ENCODE assay signal across 26 cellular contexts in the genomic region with DNA sequence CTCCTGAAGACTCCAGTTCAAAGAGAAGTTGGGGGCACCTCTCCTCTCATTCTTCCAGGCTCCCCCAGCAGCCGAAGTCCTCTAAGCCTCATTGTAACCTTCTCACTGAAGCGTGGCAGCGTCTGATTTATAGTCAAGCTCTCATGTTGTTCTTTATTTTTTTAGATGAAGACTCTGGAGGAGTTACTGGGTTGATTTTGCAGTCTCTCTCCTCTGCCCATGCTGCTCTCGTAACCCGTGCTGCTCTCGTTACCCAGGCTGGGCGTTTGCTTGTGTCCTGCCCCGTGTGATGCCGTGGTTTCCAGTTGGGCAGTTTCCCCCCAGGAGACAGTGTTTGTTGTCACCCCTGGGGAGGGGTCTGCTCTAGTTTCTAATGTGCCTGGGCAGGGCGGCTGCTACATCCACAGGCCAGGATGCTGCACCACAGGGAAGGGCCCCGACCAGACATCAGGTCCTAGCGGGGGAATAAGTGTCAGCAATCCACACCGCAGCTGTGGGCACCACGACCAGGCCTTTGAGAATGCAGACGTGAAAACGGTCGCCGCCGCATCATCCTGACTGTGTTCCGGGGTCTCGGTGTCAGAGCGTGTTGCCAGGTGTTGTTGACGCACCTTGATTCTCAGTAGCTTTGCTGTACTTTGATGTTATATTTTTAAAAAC.
DNase-seq lines count a peak whose midpoint lies in the region; ATAC-seq and TF ChIP-seq lines count a peak whose summit lies in the region.
"Had no signal": no experiment of that assay in that cellular context is flagged by ENCODE, and none has a peak within 500 bp of the region (broad histone marks: within the 10 kb centered on the region; RNA-seq: fewer than 3 reads in every experiment).

No MANE protein-coding gene starts in this region.

- no peak overlapping the region for H3K4me3 ChIP-seq in mucosa of rectum (ENCODE audit: low read length in 2 of 2)
- H3K4me3 ChIP-seq: A549, breast epithelium, Peyer's patch, tibial nerve had no signal

- H3K4me3 Mint-ChIP-seq in activated CD8-positive, alpha-beta memory T cell treated with anti-CD3 and anti-CD28 coated beads, Interleukin-2, amount 10 ng/mL, durations not matched to agents 7 days and 5 days, result no peak overlapping the region
- H3K4me3 Mint-ChIP-seq in brain, result no peak overlapping the region
- no peak overlapping the region for H3K4me3 Mint-ChIP-seq in stimulated activated effector memory CD8-positive, alpha-beta T cell treated with anti-CD3 and anti-CD28 coated beads, Interleukin-12 subunit alpha, Interleukin-12 subunit beta, amount 100 ng/mL, for 72 hours
- H3K4me3 Mint-ChIP-seq: activated CD4-positive, alpha-beta T cell treated with anti-CD3 and anti-CD28 coated beads for 36 hours; CD4-positive, alpha-beta memory T cell; T-helper 2 cell treated with Interferon-gamma antibody and Interleukin-4, amounts not matched to agents 5 μg/mL and 100 μg/mL, for 36 hours had no signal

- H3K27ac ChIP-seq in mucosa of rectum (ENCODE audit: low read depth in 2 of 2, low read length in 2 of 2), result peak overlapping the region; percentile 64 to 69
- H3K27ac ChIP-seq: A549, breast epithelium, Peyer's patch, tibial nerve had no signal

- H3K4me1 ChIP-seq in mucosa of rectum (ENCODE audit: control insufficient read depth in 2 of 2, insufficient read depth in 2 of 2, low read length in 2 of 2), result peaks cover 0 to 15% of the 10 kb centered on the region in 2 donors
- H3K4me1 ChIP-seq: A549, breast epithelium, tibial nerve had no signal

- H3K27ac Mint-ChIP-seq in activated CD8-positive, alpha-beta memory T cell treated with anti-CD3 and anti-CD28 coated beads, Interleukin-2, amount 10 ng/mL, durations not matched to agents 7 days and 5 days, result no peak overlapping the region
- H3K27ac Mint-ChIP-seq in brain, result peak overlapping the region in 4 of 5 experiments; percentile 69 to 85 (median 78)
- H3K27ac Mint-ChIP-seq in stimulated activated effector memory CD8-positive, alpha-beta T cell treated with anti-CD3 and anti-CD28 coated beads, Interleukin-12 subunit alpha, Interleukin-12 subunit beta, amount 100 ng/mL, for 72 hours, result peak overlapping the region; percentile 54
- H3K27ac Mint-ChIP-seq: activated CD4-positive, alpha-beta T cell treated with anti-CD3 and anti-CD28 coated beads for 36 hours; T-helper 2 cell treated with Interferon-gamma antibody and Interleukin-4, amounts not matched to agents 5 μg/mL and 100 μg/mL, for 36 hours had no signal

- no peaks in the 10 kb centered on the region for H3K27me3 ChIP-seq in mucosa of rectum (ENCODE audit: control insufficient read depth in 2 of 2, insufficient read depth in 2 of 2, low read length in 2 of 2)
- H3K27me3 ChIP-seq: breast epithelium, Peyer's patch, tibial nerve had no signal

- H3K27me3 Mint-ChIP-seq in activated CD8-positive, alpha-beta memory T cell treated with anti-CD3 and anti-CD28 coated beads, Interleukin-2, amount 10 ng/mL, durations not matched to agents 7 days and 5 days, result no peaks in the 10 kb centered on the region
- H3K27me3 Mint-ChIP-seq in brain, result no peaks in the 10 kb centered on the region
- H3K27me3 Mint-ChIP-seq: activated CD4-positive, alpha-beta T cell treated with anti-CD3 and anti-CD28 coated beads for 36 hours; CD4-positive, alpha-beta memory T cell had no signal

- H3K4me1 Mint-ChIP-seq in activated CD8-positive, alpha-beta memory T cell treated with anti-CD3 and anti-CD28 coated beads, Interleukin-2, amount 10 ng/mL, durations not matched to agents 7 days and 5 days, result peaks cover 21% of the 10 kb centered on the region
- peaks cover 39% of the 10 kb centered on the region for H3K4me1 Mint-ChIP-seq in brain
- peaks cover 26% of the 10 kb centered on the region for H3K4me1 Mint-ChIP-seq in stimulated activated effector memory CD8-positive, alpha-beta T cell treated with anti-CD3 and anti-CD28 coated beads, Interleukin-12 subunit alpha, Interleukin-12 subunit beta, amount 100 ng/mL, for 72 hours

- DNase-seq in activated CD8-positive, alpha-beta memory T cell treated with anti-CD3 and anti-CD28 coated beads, Interleukin-2, amount 50 U/mL, for 48 hours, result peak; percentile 30
- no peak for DNase-seq in activated CD8-positive, alpha-beta memory T cell treated with anti-CD3 and anti-CD28 coated beads, Interleukin-2, amount 10 ng/mL, durations not matched to agents 7 days and 5 days
- peak in 1 of 2 donors; percentile 33 for DNase-seq in stimulated activated effector memory CD8-positive, alpha-beta T cell treated with anti-CD3 and anti-CD28 coated beads, Interleukin-12 subunit alpha, Interleukin-12 subunit beta, amount 100 ng/mL, for 72 hours (ENCODE audit: low spot score in 2 of 2)
- no peak for DNase-seq in HUDEP-2 (lab: John Stamatoyannopoulos, UW; ENCODE audit: unreplicated experiment in 76 of 76)
- no peak for DNase-seq in DMS114 treated with DMSO at 0.1 percent for 48 hours (lab: John Stamatoyannopoulos, UW; ENCODE audit: unreplicated experiment)
- no peak for DNase-seq in Right ventricle myocardium inferior (ENCODE audit: missing footprints)
- DNase-seq: activated CD4-positive, alpha-beta T cell treated with anti-CD3 and anti-CD28 coated beads for 36 hours; activated naive CD4-positive, alpha-beta T cell; CD4-positive, alpha-beta memory T cell; DMS153; HCEC 1CT; IMR-90; left cardiac atrium; NCI-H1436 treated with DMSO at 0.1 percent for 48 hours; NCI-H2107; NCI-H774; SHP77 treated with DMSO at 0.1 percent for 48 hours; stimulated activated CD4-positive, alpha-beta T cell treated with anti-CD3 and anti-CD28 coated beads, Interleukin-2, amount 100 ng/mL, for 24 hours had no signal

- H3K9me3 ChIP-seq in mucosa of rectum (ENCODE audit: control insufficient read depth in 2 of 2, low read length in 2 of 2), result no peaks in the 10 kb centered on the region
- H3K9me3 ChIP-seq: A549, breast epithelium, Peyer's patch, tibial nerve had no signal

- ATAC-seq in activated CD8-positive, alpha-beta memory T cell treated with anti-CD3 and anti-CD28 coated beads, Interleukin-2, amount 10 ng/mL, durations not matched to agents 7 days and 5 days, result no peak
- no peak for ATAC-seq in stimulated activated effector memory CD8-positive, alpha-beta T cell treated with anti-CD3 and anti-CD28 coated beads, Interleukin-12 subunit alpha, Interleukin-12 subunit beta, amount 100 ng/mL, for 72 hours
- ATAC-seq in Right ventricle myocardium inferior, result no peak
- ATAC-seq: A549; activated CD4-positive, alpha-beta T cell treated with anti-CD3 and anti-CD28 coated beads for 36 hours; left cardiac atrium; right cardiac atrium had no signal

- CTCF ChIA-PET in activated CD8-positive, alpha-beta memory T cell treated with anti-CD3 and anti-CD28 coated beads, Interleukin-2, amount 10 ng/mL, durations not matched to agents 7 days and 5 days (lab: Charles Lee), result no interaction called here

- intact Hi-C loops in Right ventricle myocardium inferior (cut with DNase I), result no loop called here

- no peak overlapping the region for H3K9ac ChIP-seq in mucosa of rectum (ENCODE audit: low read depth in 1 of 2, low read length in 2 of 2)

- no peaks in the 10 kb centered on the region for H3K9me3 Mint-ChIP-seq in activated CD8-positive, alpha-beta memory T cell treated with anti-CD3 and anti-CD28 coated beads, Interleukin-2, amount 10 ng/mL, durations not matched to agents 7 days and 5 days (ENCODE audit: low read depth)
- H3K9me3 Mint-ChIP-seq in brain, result no peaks in the 10 kb centered on the region
- H3K9me3 Mint-ChIP-seq in stimulated activated effector memory CD8-positive, alpha-beta T cell treated with anti-CD3 and anti-CD28 coated beads, Interleukin-12 subunit alpha, Interleukin-12 subunit beta, amount 100 ng/mL, for 72 hours, result no peaks in the 10 kb centered on the region
- H3K9me3 Mint-ChIP-seq: T-helper 2 cell treated with Interferon-gamma antibody and Interleukin-4, amounts not matched to agents 5 μg/mL and 100 μg/mL, for 36 hours had no signal

- peaks cover 41 to 75% of the 10 kb centered on the region in 2 donors for H3K36me3 ChIP-seq in mucosa of rectum (ENCODE audit: control insufficient read depth in 2 of 2, insufficient read depth in 2 of 2, low read length in 2 of 2)
- H3K36me3 ChIP-seq: breast epithelium had no signal

- peaks cover 59% of the 10 kb centered on the region for H3K36me3 Mint-ChIP-seq in activated CD8-positive, alpha-beta memory T cell treated with anti-CD3 and anti-CD28 coated beads, Interleukin-2, amount 10 ng/mL, durations not matched to agents 7 days and 5 days
- peaks cover 88% of the 10 kb centered on the region for H3K36me3 Mint-ChIP-seq in brain
- H3K36me3 Mint-ChIP-seq in stimulated activated effector memory CD8-positive, alpha-beta T cell treated with anti-CD3 and anti-CD28 coated beads, Interleukin-12 subunit alpha, Interleukin-12 subunit beta, amount 100 ng/mL, for 72 hours, result peaks cover 97% of the 10 kb centered on the region

- no peak for TF ChIP-seq CTCF in brain (conservative IDR thresholded peaks at IDR 0.05)
